ENCODE assay signal across 21 cellular contexts in the genomic region with DNA sequence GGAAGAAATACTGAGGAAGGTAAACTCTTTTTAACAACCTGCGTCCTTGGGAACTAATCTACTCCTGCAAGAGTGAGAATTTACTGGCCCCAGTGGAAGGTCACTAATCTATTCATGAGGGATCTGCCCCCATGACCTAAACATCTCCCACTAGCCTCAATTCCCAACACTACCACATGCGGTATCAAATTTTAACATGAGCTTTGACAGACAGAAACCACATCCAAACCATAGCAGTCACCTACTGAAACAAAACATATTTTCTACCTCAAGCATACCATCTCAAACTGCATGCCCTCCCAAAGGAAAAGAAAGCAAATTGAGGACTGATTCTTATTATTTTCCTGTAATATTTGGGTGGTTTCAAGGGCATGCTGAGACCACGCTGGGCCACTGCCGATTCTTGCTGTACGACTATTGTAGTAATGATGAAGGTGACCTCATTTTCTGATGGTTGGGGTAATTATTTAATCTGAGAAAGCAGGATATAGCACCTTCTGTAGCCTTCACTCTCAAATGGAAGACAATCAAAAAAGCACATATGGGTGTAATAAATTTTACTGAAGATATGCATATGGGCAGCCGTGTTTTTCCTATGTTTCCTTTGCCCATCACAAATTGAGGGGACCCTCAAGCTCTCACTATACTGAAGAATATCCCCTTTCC. TPM values are rescaled to one million over a fixed set of nuclear protein-coding genes. Genes with fewer than 3 reads are reported as not detected.
DNase-seq lines count a peak whose midpoint lies in the region; ATAC-seq, FAIRE-seq and TF ChIP-seq lines count a peak whose summit lies in the region.
"Had no signal": no experiment of that assay in that cellular context is flagged by ENCODE, and none has a peak within 500 bp of the region (broad histone marks: within the 10 kb centered on the region; RNA-seq: fewer than 3 reads in every experiment).

No MANE protein-coding gene starts in this region.

- POLR2A ChIA-PET in T-cell (lab: Charles Lee): interaction anchor here in 1 of 2 donors (1.0 kb wide), 1 partner anchor 263 kb away, joined by 3 read pairs; a partner anchor contains a TSS

- FAIRE-seq in GM12891 (lab: Jason Lieb, UNC): no peak
- FAIRE-seq: A204.1, bronchial epithelial cell had no signal

- intact Hi-C loops in activated CD4-positive, alpha-beta T cell treated with anti-CD3 and anti-CD28 coated beads, Interleukin-2, amount 10 ng/mL, durations not matched to agents 24 days and 14 days (cut with micrococcal nuclease): loop anchor here (5.0 kb wide), 1 partner anchor 71 kb away; no protein-coding TSS in a partner anchor
- intact Hi-C loops in esophagus squamous epithelium (cut with DNase I): no loop called here
- intact Hi-C loops in esophagus muscularis mucosa (cut with DNase I): no loop called here

- 86 to 87% methylated on average over 6 of the region's 6 CpGs for WGBS in esophagus squamous epithelium, 2 donors
- WGBS in esophagus muscularis mucosa: 95% methylated on average over 6 of the region's 6 CpGs

- H3K36me3 Mint-ChIP-seq in activated CD4-positive, alpha-beta T cell treated with anti-CD3 and anti-CD28 coated beads, Interleukin-2, amount 10 ng/mL, durations not matched to agents 24 days and 14 days (ENCODE audit: low read depth): peaks cover 42% of the 10 kb centered on the region
- H3K36me3 Mint-ChIP-seq in T-cell: peaks cover 4% of the 10 kb centered on the region

- no peak for TF ChIP-seq EP300 in esophagus muscularis mucosa (IDR thresholded peaks at IDR 0.05)

- H3K27ac ChIP-seq in esophagus squamous epithelium (peak overlapping the region in 3 of 4 donors; percentile 2 to 41 (median 33)), esophagus muscularis mucosa (replicated peaks in 1 of 4) (no peak overlapping the region)
- H3K27ac ChIP-seq: C4-2B, PC-9 had no signal

- CTCF ChIA-PET in T-cell (lab: Charles Lee): interaction anchor here in 1 of 2 donors (0.9 to 1.5 kb wide), 5 partner anchors 9 to 324 kb away, joined by 3 to 6 read pairs (median 3); no protein-coding TSS in a partner anchor

- H3K4me3 ChIP-seq in esophagus squamous epithelium: no peak overlapping the region
- no peak overlapping the region for H3K4me3 ChIP-seq in esophagus muscularis mucosa
- H3K4me3 ChIP-seq: PC-9 had no signal

- H3K4me1 ChIP-seq in esophagus squamous epithelium (peaks cover 0 to 20% (median 15%) of the 10 kb centered on the region in 3 donors), esophagus muscularis mucosa (peaks cover 8 to 18% (median 17%) of the 10 kb centered on the region in 4 donors)

- H3K9me3 ChIP-seq in esophagus squamous epithelium (no peaks in the 10 kb centered on the region), esophagus muscularis mucosa (no peaks in the 10 kb centered on the region)
- H3K9me3 ChIP-seq: tibial nerve had no signal

- TF ChIP-seq POLR2A in esophagus squamous epithelium (IDR thresholded peaks at IDR 0.05) (no peak), GM12891 (IDR thresholded peaks at IDR 0.05; ENCODE audit: low read depth, low read length) (no peak), esophagus muscularis mucosa (IDR thresholded peaks at IDR 0.05; ENCODE audit: low read depth) (no peak)

- peak overlapping the region; percentile 72 for H3K4me3 Mint-ChIP-seq in activated CD4-positive, alpha-beta T cell treated with anti-CD3 and anti-CD28 coated beads, Interleukin-2, amount 10 ng/mL, durations not matched to agents 24 days and 14 days
- H3K4me3 Mint-ChIP-seq in T-cell: peak overlapping the region; percentile 54 to 75 (median 55)

- TF ChIP-seq CTCF in esophagus squamous epithelium (IDR thresholded peaks at IDR 0.05) (no peak), esophagus muscularis mucosa (IDR thresholded peaks at IDR 0.05) (no peak)

- no peaks in the 10 kb centered on the region for H3K27me3 ChIP-seq in esophagus squamous epithelium
- no peaks in the 10 kb centered on the region for H3K27me3 ChIP-seq in esophagus muscularis mucosa
- H3K27me3 ChIP-seq: tibial nerve had no signal

- H3K4me1 Mint-ChIP-seq in activated CD4-positive, alpha-beta T cell treated with anti-CD3 and anti-CD28 coated beads, Interleukin-2, amount 10 ng/mL, durations not matched to agents 24 days and 14 days: peaks cover 74% of the 10 kb centered on the region
- peaks cover 72 to 83% (median 82%) of the 10 kb centered on the region in 3 donors for H3K4me1 Mint-ChIP-seq in T-cell

- H3K36me3 ChIP-seq in esophagus squamous epithelium (no peaks in the 10 kb centered on the region), esophagus muscularis mucosa (no peaks in the 10 kb centered on the region)
- H3K36me3 ChIP-seq: tibial nerve had no signal

- H3K27me3 Mint-ChIP-seq in activated CD4-positive, alpha-beta T cell treated with anti-CD3 and anti-CD28 coated beads, Interleukin-2, amount 10 ng/mL, durations not matched to agents 24 days and 14 days: no peaks in the 10 kb centered on the region
- H3K27me3 Mint-ChIP-seq in T-cell: no peaks in the 10 kb centered on the region

- DNase-seq in activated CD4-positive, alpha-beta T cell treated with anti-CD3 and anti-CD28 coated beads, Interleukin-2, amount 10 ng/mL, durations not matched to agents 24 days and 14 days: peak; percentile 74
- no peak for DNase-seq in activated CD4-positive, alpha-beta T cell treated with anti-CD3 and anti-CD28 coated beads for 1 hour
- DNase-seq in T-cell (no peak), esophagus squamous epithelium (lab: John Stamatoyannopoulos, UW) (no peak), HuH-7 (ENCODE audit: low spot score) (no peak), GM12891 (ENCODE audit: insufficient read length, low spot score) (no peak), esophagus muscularis mucosa (ENCODE audit: extremely low spot score) (no peak)
- no peak for DNase-seq in stimulated activated naive CD8-positive, alpha-beta T cell treated with anti-CD3 and anti-CD28 coated beads, Interleukin-15, Interleukin-2, amounts not matched to agents 100 U/mL and 50 U/mL, for 24 hours
- DNase-seq: activated CD4-positive, alpha-beta T cell treated with anti-CD3 and anti-CD28 coated beads, Interleukin-2, amount 50 U/mL, for 48 hours; DMS79; hippocampal formation; MV-4-11; NCI-H526; PC-9; stimulated activated CD4-positive, alpha-beta T cell treated with anti-CD3 and anti-CD28 coated beads, Interleukin-4, amount 100 ng/mL, for 24 hours had no signal

- H3K9me3 Mint-ChIP-seq in activated CD4-positive, alpha-beta T cell treated with anti-CD3 and anti-CD28 coated beads, Interleukin-2, amount 10 ng/mL, durations not matched to agents 24 days and 14 days: peaks cover 37% of the 10 kb centered on the region
- peaks cover 0 to 6% (median 4%) of the 10 kb centered on the region in 3 donors for H3K9me3 Mint-ChIP-seq in T-cell

- H3K27ac Mint-ChIP-seq in activated CD4-positive, alpha-beta T cell treated with anti-CD3 and anti-CD28 coated beads, Interleukin-2, amount 10 ng/mL, durations not matched to agents 24 days and 14 days: peak overlapping the region; percentile 90
- H3K27ac Mint-ChIP-seq in T-cell: peak overlapping the region; percentile 94 to 99

- peak in 3 of 4 experiments; percentile 36 to 54 (median 43) for ATAC-seq in T-cell (replicated peaks in 1 of 4)
- ATAC-seq in stimulated activated naive CD8-positive, alpha-beta T cell treated with anti-CD3 and anti-CD28 coated beads, Interleukin-15, Interleukin-2, amounts not matched to agents 100 U/mL and 50 U/mL, for 24 hours: peak; percentile 24

TF ChIP-seq in GM12891, 5 proteins besides CTCF, POLR2A, EP300 and RAD21:
- TF ChIP-seq PAX5 (IDR thresholded peaks at IDR 0.05; ENCODE audit: insufficient read depth, low read length, severe bottlenecking): no peak
- TF ChIP-seq TAF1 (IDR thresholded peaks at IDR 0.05; ENCODE audit: low read depth, low read length): no peak
- no peak for TF ChIP-seq POU2F2 (IDR thresholded peaks at IDR 0.05; ENCODE audit: low read depth, low read length)
- TF ChIP-seq POLR2AphosphoS5 (IDR thresholded peaks at IDR 0.05; ENCODE audit: low read depth, low read length): no peak
- TF ChIP-seq SPI1 (IDR thresholded peaks at IDR 0.05; ENCODE audit: low read depth, low read length): no peak
TF ChIP-seq in GM12891: peak in this region for 0.

RNA-seq across cellular contexts. Expression of a gene that starts 13.2 kb away (rescaled TPM):
- 107 and 110 TPM in 2 replicates for total RNA-seq in activated CD4-positive, alpha-beta T cell treated with anti-CD3 and anti-CD28 coated beads, Interleukin-2, amount 10 ng/mL, durations not matched to agents 24 days and 14 days
- total RNA-seq in T-cell (100 to 1,000 TPM in 4 of 5 donors, 10 to 100 TPM in 1; 46.8 to 165 (median 116) TPM), esophagus squamous epithelium (1 to 10 TPM; 2.4 to 6.4 (median 4.8) TPM), esophagus muscularis mucosa (1 to 10 TPM in 1 of 4 donors, under 1 TPM in 3; 0.42 to 3.0 (median 0.73) TPM)
- polyA plus RNA-seq in GM12891 (2012; ENCODE audit: low read depth, missing spikeins): 1.3 TPM
- total RNA-seq: osteocyte, PC-9, SK-MEL-5 had no signal

Comparison
In these comparisons a context has a peak if more than half of its experiments do, and no peak if none do; other contexts are left out.
1. H3K27ac ChIP-seq: peak in esophagus squamous epithelium (3 of 4); none in esophagus muscularis mucosa (0 of 4).
2. RNA of a gene that starts 13.2 kb away (total RNA-seq): 46.8 to 165 TPM in T-cell and 107 to 110 TPM in activated CD4-positive, alpha-beta T cell treated with anti-CD3 and anti-CD28 coated beads, Interleukin-2, amount 10 ng/mL, durations not matched to agents 24 days and 14 days; 2.4 to 6.4 TPM in esophagus squamous epithelium and 0.42 to 3.0 TPM in esophagus muscularis mucosa; every median in the first group is over 4 times any median in the second.